In the genomic region with DNA sequence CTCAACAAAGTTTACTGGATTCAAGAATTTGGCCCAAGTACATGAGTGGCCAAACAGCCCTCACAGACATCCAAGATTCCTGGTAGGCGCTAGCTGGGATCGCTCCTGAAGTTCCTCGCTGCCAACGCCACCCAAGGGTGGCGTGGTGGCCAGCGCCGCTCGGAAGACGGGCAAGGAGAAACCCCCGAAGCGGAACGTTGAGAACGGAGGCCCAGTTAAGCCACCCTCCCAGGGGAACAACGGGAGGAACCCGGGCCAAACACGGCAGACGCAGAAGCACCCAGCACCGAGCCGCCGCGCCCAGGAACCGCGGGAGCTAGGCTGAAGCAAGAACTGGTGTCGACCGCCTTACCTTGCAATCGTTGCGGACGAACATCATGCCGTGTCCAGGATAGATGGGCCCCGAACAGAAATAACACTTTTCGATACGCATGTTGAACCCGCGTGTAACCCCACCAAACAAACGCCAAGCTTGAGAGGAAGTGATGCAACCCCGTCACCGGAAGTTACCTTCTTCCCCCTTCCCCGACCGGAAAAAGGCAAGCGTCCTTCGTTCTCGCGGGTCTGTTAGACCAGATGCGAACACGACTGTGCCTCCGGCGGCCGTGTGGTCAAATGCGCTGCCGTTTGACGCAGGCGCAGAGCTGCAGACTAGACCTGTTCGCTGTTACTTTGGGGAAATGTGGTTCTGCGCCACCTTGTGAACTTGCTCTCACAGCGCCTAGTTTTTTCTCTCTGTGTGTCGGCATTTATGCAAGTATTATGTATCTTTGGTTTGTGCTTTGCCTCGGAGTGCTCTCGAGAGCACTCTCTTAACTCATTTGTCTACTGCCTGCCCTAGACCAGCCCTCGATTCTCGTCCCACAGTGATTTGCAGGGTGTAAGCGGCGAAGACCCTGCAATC, we compare ENCODE assay signal across 8 cellular contexts. TPM values are rescaled to one million over a fixed set of nuclear protein-coding genes. Genes with fewer than 3 reads are reported as not detected.
DNase-seq lines count a peak whose midpoint lies in the region; ATAC-seq and TF ChIP-seq lines count a peak whose summit lies in the region.

A gene (minus strand): TSS at position 484 of the 904 bp plus-strand sequence. CDS start 51 bp downstream, at position 433.

- TF ChIP-seq RAD21 in liver (IDR thresholded peaks at IDR 0.05): peak; percentile 59 to 64

- intact Hi-C loops in dorsolateral prefrontal cortex (cut with DNase I): loop anchor here in 1 of 2 donors (5.0 kb wide), 2 partner anchors 211 to 1219 kb away; a partner anchor contains a TSS

- peak within 1 kb of the TSS; percentile 88 to 99 for H3K9ac ChIP-seq in liver (ENCODE audit: low read depth in 1 of 2, low read length in 2 of 2)

- no peak within 1 kb of the TSS for H3K27ac Mint-ChIP-seq in CD4-positive, CD25-positive, alpha-beta regulatory T cell

- peak within 1 kb of the TSS; percentile 97 for H3K4me3 ChIP-seq in CD4-positive, CD25-positive, alpha-beta regulatory T cell (ENCODE audit: low read depth, low read length)
- peak within 1 kb of the TSS; percentile 63 to 99 (median 90) for H3K4me3 ChIP-seq in dorsolateral prefrontal cortex
- peak within 1 kb of the TSS; percentile 81 to 99 (median 91) for H3K4me3 ChIP-seq in liver (ENCODE audit: low read depth in 1 of 3, low read length in 3 of 3)

- H3K27me3 ChIP-seq in CD4-positive, CD25-positive, alpha-beta regulatory T cell (ENCODE audit: control insufficient read depth, insufficient read depth, low read length): no peaks in the 10 kb centered on the region
- no peaks in the 10 kb centered on the region for H3K27me3 ChIP-seq in dorsolateral prefrontal cortex
- no peaks in the 10 kb centered on the region for H3K27me3 ChIP-seq in liver (ENCODE audit: control insufficient read depth in 4 of 4, insufficient read depth in 4 of 4, low read length in 3 of 4)

- ATAC-seq in CD4-positive, CD25-positive, alpha-beta regulatory T cell (ENCODE audit: low read depth in 2 of 2): peak; percentile 98
- peak; percentile 94 for ATAC-seq in GM19395 (IDR thresholded peaks at IDR 0.05; ENCODE audit: unreplicated experiment)
- peak; percentile 94 for ATAC-seq in HG03565 (IDR thresholded peaks at IDR 0.05; ENCODE audit: unreplicated experiment)

- H3K9me3 ChIP-seq in CD4-positive, CD25-positive, alpha-beta regulatory T cell (ENCODE audit: control insufficient read depth in 2 of 2, low read length in 2 of 2): no peaks in the 10 kb centered on the region
- H3K9me3 ChIP-seq in liver (ENCODE audit: control insufficient read depth in 4 of 4, low read length in 3 of 4): no peaks in the 10 kb centered on the region

- H3K9me3 Mint-ChIP-seq in CD4-positive, CD25-positive, alpha-beta regulatory T cell: peaks cover 0 to 3% (median 0%) of the 10 kb centered on the region in 7 donors

- H3K4me1 Mint-ChIP-seq in CD4-positive, CD25-positive, alpha-beta regulatory T cell: peaks cover 19 to 26% (median 21%) of the 10 kb centered on the region in 4 donors

- H3K36me3 ChIP-seq in CD4-positive, CD25-positive, alpha-beta regulatory T cell (ENCODE audit: control insufficient read depth, insufficient read depth, low read length): peaks cover 9% of the 10 kb centered on the region
- H3K36me3 ChIP-seq in liver (ENCODE audit: control insufficient read depth in 4 of 4, insufficient read depth in 3 of 4, low read depth in 1 of 4, low read length in 3 of 4): peaks cover 0 to 9% (median 2%) of the 10 kb centered on the region in 4 donors

- no peaks in the 10 kb centered on the region for H3K36me3 Mint-ChIP-seq in CD4-positive, CD25-positive, alpha-beta regulatory T cell

- under 1% methylated on average over 62 of the region's 62 CpGs for WGBS in liver

- peak in 55 of 56 donors; percentile 28 to 74 (median 59) for TF ChIP-seq CTCF in dorsolateral prefrontal cortex (IDR thresholded peaks at IDR 0.05 in 54 of 56, conservative IDR thresholded peaks at IDR 0.05 in 2 of 56; ENCODE audit: low read depth in 1 of 56, partially characterized antibody in 56 of 56)
- peak; percentile 35 for TF ChIP-seq CTCF in liver (IDR thresholded peaks at IDR 0.05; ENCODE audit: low read depth, low read length, missing input control)

- no peaks in the 10 kb centered on the region for H3K27me3 Mint-ChIP-seq in CD4-positive, CD25-positive, alpha-beta regulatory T cell

- H3K4me1 ChIP-seq in CD4-positive, CD25-positive, alpha-beta regulatory T cell (ENCODE audit: control insufficient read depth, insufficient read depth, low read length, poor library complexity, severe bottlenecking): peaks cover 38% of the 10 kb centered on the region
- peaks cover 5 to 30% (median 20%) of the 10 kb centered on the region in 4 donors for H3K4me1 ChIP-seq in liver (ENCODE audit: control insufficient read depth in 4 of 4, insufficient read depth in 4 of 4, low read length in 3 of 4)

- H3K4me3 Mint-ChIP-seq in CD4-positive, CD25-positive, alpha-beta regulatory T cell: no peak within 1 kb of the TSS

- peak within 1 kb of the TSS; percentile 92 for H3K27ac ChIP-seq in CD4-positive, CD25-positive, alpha-beta regulatory T cell (ENCODE audit: insufficient read depth, low read length, poor library complexity, severe bottlenecking)
- H3K27ac ChIP-seq in dorsolateral prefrontal cortex: peak within 1 kb of the TSS in 58 of 59 donors; percentile 63 to 95 (median 88)
- H3K27ac ChIP-seq in liver (ENCODE audit: low read depth in 1 of 2, low read length in 2 of 2): peak within 1 kb of the TSS; percentile 93 to 96

- peak; percentile 95 to 99 (median 97) for DNase-seq in CD4-positive, CD25-positive, alpha-beta regulatory T cell
- peak; percentile 68 for DNase-seq in NCI-H748 treated with DMSO at 0.1 percent for 48 hours (lab: John Stamatoyannopoulos, UW)
- peak; percentile 95 to 96 for DNase-seq in activated CD4-positive, alpha-beta T cell treated with anti-CD3 and anti-CD28 coated beads, Interleukin-2, amount 50 U/mL, for 4 hours
- peak; percentile 89 to 99 (median 97) for DNase-seq in dorsolateral prefrontal cortex
- peak; percentile 97 for DNase-seq in stimulated activated CD4-positive, alpha-beta T cell treated with anti-CD3 and anti-CD28 coated beads, Interleukin-4, amount 100 ng/mL, for 24 hours

TF ChIP-seq in liver, 16 proteins besides CTCF, POLR2A, EP300 and RAD21 (continues in another document):
- TF ChIP-seq, protein P1, sequence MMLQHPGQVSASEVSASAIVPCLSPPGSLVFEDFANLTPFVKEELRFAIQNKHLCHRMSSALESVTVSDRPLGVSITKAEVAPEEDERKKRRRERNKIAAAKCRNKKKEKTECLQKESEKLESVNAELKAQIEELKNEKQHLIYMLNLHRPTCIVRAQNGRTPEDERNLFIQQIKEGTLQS (IDR thresholded peaks at IDR 0.05): peak; percentile 94
- TF ChIP-seq GABPA (IDR thresholded peaks at IDR 0.05 in 1 of 2, conservative IDR thresholded peaks at IDR 0.05 in 1 of 2) (peak; percentile 99 to 100), NR2F2 (IDR thresholded peaks at IDR 0.05) (peak; percentile 89), HNF4G (IDR thresholded peaks at IDR 0.05) (no peak), EGR1 (IDR thresholded peaks at IDR 0.05; ENCODE audit: low read depth in 2 of 2) (peak; percentile 90 to 91), JUND (IDR thresholded peaks at IDR 0.05) (peak; percentile 54 to 66), RXRA (IDR thresholded peaks at IDR 0.05) (peak; percentile 81 to 82), TAF1 (conservative IDR thresholded peaks at IDR 0.05) (peak; percentile 91), SP1 (IDR thresholded peaks at IDR 0.05) (peak; percentile 83)
- TF ChIP-seq, protein P2, sequence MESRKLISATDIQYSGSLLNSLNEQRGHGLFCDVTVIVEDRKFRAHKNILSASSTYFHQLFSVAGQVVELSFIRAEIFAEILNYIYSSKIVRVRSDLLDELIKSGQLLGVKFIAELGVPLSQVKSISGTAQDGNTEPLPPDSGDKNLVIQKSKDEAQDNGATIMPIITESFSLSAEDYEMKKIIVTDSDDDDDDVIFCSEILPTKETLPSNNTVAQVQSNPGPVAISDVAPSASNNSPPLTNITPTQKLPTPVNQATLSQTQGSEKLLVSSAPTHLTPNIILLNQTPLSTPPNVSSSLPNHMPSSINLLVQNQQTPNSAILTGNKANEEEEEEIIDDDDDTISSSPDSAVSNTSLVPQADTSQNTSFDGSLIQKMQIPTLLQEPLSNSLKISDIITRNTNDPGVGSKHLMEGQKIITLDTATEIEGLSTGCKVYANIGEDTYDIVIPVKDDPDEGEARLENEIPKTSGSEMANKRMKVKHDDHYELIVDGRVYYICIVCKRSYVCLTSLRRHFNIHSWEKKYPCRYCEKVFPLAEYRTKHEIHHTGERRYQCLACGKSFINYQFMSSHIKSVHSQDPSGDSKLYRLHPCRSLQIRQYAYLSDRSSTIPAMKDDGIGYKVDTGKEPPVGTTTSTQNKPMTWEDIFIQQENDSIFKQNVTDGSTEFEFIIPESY (IDR thresholded peaks at IDR 0.05): peak; percentile 99
- TF ChIP-seq, protein P3, sequence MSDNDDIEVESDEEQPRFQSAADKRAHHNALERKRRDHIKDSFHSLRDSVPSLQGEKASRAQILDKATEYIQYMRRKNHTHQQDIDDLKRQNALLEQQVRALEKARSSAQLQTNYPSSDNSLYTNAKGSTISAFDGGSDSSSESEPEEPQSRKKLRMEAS (IDR thresholded peaks at IDR 0.05): peak; percentile 99

RNA-seq across cellular contexts. Expression of the gene that starts here (rescaled TPM):
- 121 TPM for total RNA-seq in CD4-positive, CD25-positive, alpha-beta regulatory T cell
- 100 to 1,000 TPM in 3 of 4 donors, 10 to 100 TPM in 1; 85.4 to 118 (median 104) TPM for polyA plus RNA-seq in CD4-positive, CD25-positive, alpha-beta regulatory T cell
- total RNA-seq in dorsolateral prefrontal cortex (10 to 100 TPM; 22.1 to 77.6 (median 52.2) TPM), liver (10 to 100 TPM; 17.4 to 33.3 TPM)
- 10 to 100 TPM; 13.3 to 28.9 TPM for polyA plus RNA-seq in liver

Comparison
In these comparisons a context has a peak if more than half of its experiments do, and no peak if none do; other contexts are left out.
1. Peak in every context shown above with its lines: DNase-seq, ATAC-seq, H3K4me3 ChIP-seq and H3K27ac ChIP-seq.